Comparison of ENCODE assay signal across 24 cellular contexts in the genomic region with DNA sequence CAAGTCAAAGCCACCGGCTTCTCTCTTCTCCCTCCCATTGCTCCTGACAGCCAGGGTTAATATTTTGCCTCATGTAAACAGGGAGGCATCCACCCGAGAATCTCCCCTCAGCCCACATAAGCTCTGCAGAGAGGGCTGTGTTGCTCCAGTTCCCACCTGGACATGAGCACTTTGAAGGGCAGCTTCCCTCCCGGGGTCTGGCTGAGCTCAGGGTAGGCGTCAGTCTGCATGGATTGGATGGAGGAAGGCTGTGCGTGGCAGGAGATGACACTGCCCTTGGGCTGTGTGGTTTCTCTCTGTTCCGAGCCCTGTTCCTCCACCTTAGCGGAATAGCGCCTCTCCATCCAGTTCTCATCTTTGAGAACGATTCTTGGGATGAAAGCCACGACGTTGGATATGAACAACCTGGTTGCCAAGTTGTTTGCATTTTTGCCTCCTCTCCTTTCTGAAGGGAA. TPM values are rescaled to one million over a fixed set of nuclear protein-coding genes. Genes with fewer than 3 reads are reported as not detected.
DNase-seq lines count a peak whose midpoint lies in the region; ATAC-seq, FAIRE-seq and TF ChIP-seq lines count a peak whose summit lies in the region.
"Had no signal": no experiment of that assay in that cellular context is flagged by ENCODE, and none has a peak within 500 bp of the region (broad histone marks: within the 10 kb centered on the region; RNA-seq: fewer than 3 reads in every experiment).

No MANE protein-coding gene starts in this region.

- H4K20me1 ChIP-seq in HepG2 (ENCODE audit: insufficient read depth, low read length): no peaks in the 10 kb centered on the region

- peak overlapping the region; percentile 56 for H2AFZ ChIP-seq in HepG2 (ENCODE audit: low read length)
- H2AFZ ChIP-seq: PC-9 had no signal

- CTCF ChIA-PET in HepG2 (lab: Yijun Ruan, JAX; ENCODE audit: low intra/inter-chr PET ratio, low total read pairs): no interaction called here

- no peaks in the 10 kb centered on the region for H3K9me3 ChIP-seq in breast epithelium
- H3K9me3 ChIP-seq in HepG2 (ENCODE audit: low read length): peaks cover 2% of the 10 kb centered on the region; the same call in 1 of the 2 replicates
- no peaks in the 10 kb centered on the region for H3K9me3 ChIP-seq in testis

- intact Hi-C loops in breast epithelium (cut with DNase I; ENCODE audit: low total_unique reads) (no loop called here), HepG2 (cut with micrococcal nuclease; ENCODE audit: unreplicated experiment) (no loop called here), testis (cut with DNase I; ENCODE audit: low total_unique reads) (no loop called here)

- no peak for FAIRE-seq in HepG2 (lab: Jason Lieb, UNC)
- FAIRE-seq: GM12891, TTC549 had no signal

- no peak for DNase-seq in HL-60 (ENCODE audit: low read depth in 1 of 2, low spot score in 1 of 2)
- no peak for DNase-seq in breast epithelium (ENCODE audit: low spot score in 2 of 2)
- DNase-seq in HepG2 (ENCODE audit: low spot score): no peak
- DNase-seq in testis: no peak
- no peak for DNase-seq in erythroblast (lab: John Stamatoyannopoulos, UW)
- no peak for DNase-seq in stimulated activated CD8-positive, alpha-beta memory T cell treated with anti-CD3 and anti-CD28 coated beads, Interleukin-4, amount 100 ng/mL, for 48 hours
- no peak for DNase-seq in 8988T
- DNase-seq: activated CD4-positive, alpha-beta T cell treated with anti-CD3 and anti-CD28 coated beads, Interleukin-2, amount 50 U/mL, for 4 hours; activated CD8-positive, alpha-beta memory T cell treated with anti-CD3 and anti-CD28 coated beads, Interleukin-2, amount 10 ng/mL, durations not matched to agents 7 days and 5 days; activated T-cell treated with anti-CD3 and anti-CD28 coated beads, Interleukin-2, amount 50 U/mL, for 48 hours; COR-L47; dorsolateral prefrontal cortex; H9; natural killer cell; NCI-H1436; NCI-H2081 treated with DMSO at 0.1 percent for 48 hours; PC-9; SHP77; stimulated activated naive CD4-positive, alpha-beta T cell treated with Interleukin-2 at 50 U/mL for 16 hours; T-helper 17 cell had no signal

- peak overlapping the region; percentile 70 for H3K4me2 ChIP-seq in HepG2 (ENCODE audit: low read depth, low read length)
- H3K4me2 ChIP-seq: PC-9 had no signal

- no peaks in the 10 kb centered on the region for H3K36me3 ChIP-seq in breast epithelium
- no peaks in the 10 kb centered on the region for H3K36me3 ChIP-seq in HepG2 (replicated peaks in 1 of 2; ENCODE audit: control insufficient read depth in 1 of 2, insufficient read depth in 2 of 2, low read length in 2 of 2)
- no peaks in the 10 kb centered on the region for H3K36me3 ChIP-seq in testis (ENCODE audit: low read depth, missing control alignments)

- no peak for TF ChIP-seq POLR2A in breast epithelium (IDR thresholded peaks at IDR 0.05)
- TF ChIP-seq POLR2A in HepG2 (IDR thresholded peaks at IDR 0.05; ENCODE audit: insufficient read depth in 1 of 2, low read depth in 2 of 2, low read length in 2 of 2): no peak
- no peak for TF ChIP-seq POLR2A in testis (IDR thresholded peaks at IDR 0.05)
- TF ChIP-seq POLR2A in erythroblast (IDR thresholded peaks at IDR 0.05; ENCODE audit: low read length): no peak

- H3K4me1 ChIP-seq in breast epithelium (no peaks in the 10 kb centered on the region), HepG2 (ENCODE audit: insufficient read depth, low read length) (peaks cover 59% of the 10 kb centered on the region), testis (peaks cover 44% of the 10 kb centered on the region)

- no peak for TF ChIP-seq RAD21 in HepG2 (CRISPR knock-in tag; IDR thresholded peaks at IDR 0.05)

- peak overlapping the region; percentile 95 for H3K27ac ChIP-seq in HL-60 (replicated peaks)
- H3K27ac ChIP-seq in breast epithelium: peak overlapping the region; percentile 66 to 91
- H3K27ac ChIP-seq in HepG2 (ENCODE audit: extremely low read length, insufficient read depth, low read length): no peak overlapping the region
- peak overlapping the region; percentile 71 to 79 for H3K27ac ChIP-seq in testis
- H3K27ac ChIP-seq: PC-9 had no signal

- H3K27me3 ChIP-seq in HL-60 (ENCODE audit: insufficient read depth, poor library complexity, severe bottlenecking): no peaks in the 10 kb centered on the region
- no peaks in the 10 kb centered on the region for H3K27me3 ChIP-seq in breast epithelium
- no peaks in the 10 kb centered on the region; a peak in 2 of 5 replicates for H3K27me3 ChIP-seq in HepG2 (ENCODE audit: control insufficient read depth in 1 of 2, insufficient read depth in 2 of 2, low read length in 2 of 2)
- H3K27me3 ChIP-seq in testis: no peaks in the 10 kb centered on the region
- H3K27me3 ChIP-seq: dorsolateral prefrontal cortex had no signal

- TF ChIP-seq CTCF in HL-60 (IDR thresholded peaks at IDR 0.05; ENCODE audit: insufficient read depth, low read length): no peak
- TF ChIP-seq CTCF in breast epithelium (IDR thresholded peaks at IDR 0.05): no peak
- no peak for TF ChIP-seq CTCF in HepG2 (CRISPR knock-in tag; IDR thresholded peaks at IDR 0.05)
- no peak for TF ChIP-seq CTCF in testis (IDR thresholded peaks at IDR 0.05)

- POLR2A ChIA-PET in HepG2 (lab: Yijun Ruan, JAX): interaction anchor here (0.8 to 2.9 kb wide), 3 partner anchors 36 to 72 kb away, joined by 3 to 13 read pairs (median 4); partner anchors contain the start of gene ETS2

- H3K9ac ChIP-seq in HepG2 (ENCODE audit: insufficient read depth, low read depth, low read length): peak overlapping the region; percentile 26; the same call in 1 of the 2 replicates

- H3K4me3 ChIP-seq in HL-60 (replicated peaks; ENCODE audit: insufficient read depth, low read length): no peak overlapping the region
- H3K4me3 ChIP-seq in breast epithelium: no peak overlapping the region
- peak overlapping the region; percentile 7 to 55 (median 40); a peak in 4 of 6 replicates for H3K4me3 ChIP-seq in HepG2 (replicated peaks in 1 of 3; ENCODE audit: insufficient read depth in 1 of 3, low read depth in 2 of 3, low read length in 3 of 3)
- no peak overlapping the region for H3K4me3 ChIP-seq in testis
- H3K4me3 ChIP-seq: dorsolateral prefrontal cortex, PC-9, skin epidermis had no signal

- ATAC-seq in HepG2 (peak; percentile 83), GM18519 (IDR thresholded peaks at IDR 0.05; ENCODE audit: low FRiP score, unreplicated experiment) (no peak)
- ATAC-seq: activated CD8-positive, alpha-beta memory T cell treated with anti-CD3 and anti-CD28 coated beads, Interleukin-2, amount 10 ng/mL, durations not matched to agents 7 days and 5 days; T-helper 17 cell had no signal

- TF ChIP-seq EP300 in HepG2 (IDR thresholded peaks at IDR 0.05; ENCODE audit: low read depth in 2 of 2, low read length in 2 of 2) (no peak), HepG2 (CRISPR knock-in tag; IDR thresholded peaks at IDR 0.05; ENCODE audit: borderline replicate concordance) (no peak)

- in situ Hi-C loops in HepG2 (cut with HindIII; ENCODE audit: extremely low pct_ligation_motif_present, low pct_unique_long_range_greater_than_20kb): no loop called here

- no peaks in the 10 kb centered on the region for H3K79me2 ChIP-seq in HepG2 (ENCODE audit: insufficient read depth, low read length)

- 16% methylated on average over 8 of the region's 11 CpGs for WGBS in HepG2 (ENCODE audit: low lambda C conversion rate)
- WGBS in testis, 2 donors: 42 to 43% methylated on average over 10 to 11 of the region's 11 CpGs

- BruUV-seq in HepG2 (replicated peaks; lab: Mats Ljungman, UMichigan): no TSS peak

TF ChIP-seq in HepG2, 621 proteins besides CTCF, POLR2A, EP300 and RAD21 (continues in another document):
- no peak for TF ChIP-seq ISX (CRISPR knock-in tag; conservative IDR thresholded peaks at IDR 0.05)
- TF ChIP-seq ZBTB1 (CRISPR knock-in tag; IDR thresholded peaks at IDR 0.05; ENCODE audit: borderline replicate concordance): no peak
- no peak for TF ChIP-seq ZNF383 (CRISPR knock-in tag; IDR thresholded peaks at IDR 0.05; ENCODE audit: borderline replicate concordance)
- peak; percentile 10; the same call in 1 of the 2 replicates for TF ChIP-seq TBX2 (CRISPR knock-in tag; IDR thresholded peaks at IDR 0.05; ENCODE audit: borderline replicate concordance)

RNA-seq across cellular contexts. Expression of gene ETS2, which starts 53.7 kb away (rescaled TPM):
- 10 to 100 TPM; 48.0 to 60.0 (median 57.5) TPM for total RNA-seq in breast epithelium
- total RNA-seq in HepG2 (2016; rRNA removed; fragmentation: Illumina TruSeq; extraction: Trizol): 24.6 and 28.2 TPM in 2 replicates
- 3.8 and 4.0 TPM in 2 replicates for total RNA-seq in HepG2 (2016; cell fraction: cytosol; rRNA removed; fragmentation: Illumina TruSeq; extraction: Trizol; ENCODE audit: low read depth)
- total RNA-seq in HepG2 (2016; cell fraction: insoluble cytoplasmic fraction; rRNA removed; fragmentation: Illumina TruSeq; extraction: Trizol): 23.9 and 25.8 TPM in 2 replicates
- 12.7 and 13.7 TPM in 2 replicates for total RNA-seq in HepG2 (2016; cell fraction: membrane; rRNA removed; fragmentation: Illumina TruSeq; extraction: Trizol)
- 18.7 and 22.0 TPM in 2 replicates for total RNA-seq in HepG2 (2016; cell fraction: nucleus; rRNA removed; fragmentation: Illumina TruSeq; extraction: Trizol)
- 64.4 and 71.4 TPM in 2 replicates for polyA plus RNA-seq in HepG2 (2011; rRNA removed)
- 35.2 and 41.5 TPM in 2 replicates for polyA plus RNA-seq in HepG2 (2011; cell fraction: cytosol; rRNA removed)
- 84.4 and 87.5 TPM in 2 replicates for polyA plus RNA-seq in HepG2 (2011; cell fraction: nucleus; rRNA removed)
- polyA plus RNA-seq in HepG2 (2012): 88.7 and 93.9 TPM in 2 replicates
- polyA plus RNA-seq in HepG2 (2016; cell fraction: cytosol; fragmentation: Illumina TruSeq; extraction: Trizol; ENCODE audit: low read depth): 4.9 and 5.3 TPM in 2 replicates
- 32.4 and 34.7 TPM in 2 replicates for polyA plus RNA-seq in HepG2 (2016; cell fraction: insoluble cytoplasmic fraction; fragmentation: Illumina TruSeq; extraction: Trizol; ENCODE audit: low read depth)
- polyA plus RNA-seq in HepG2 (2016; cell fraction: membrane; fragmentation: Illumina TruSeq; extraction: Trizol; ENCODE audit: low read depth): 11.1 and 13.2 TPM in 2 replicates
- polyA plus RNA-seq in HepG2 (2016; cell fraction: nucleus; fragmentation: Illumina TruSeq; extraction: Trizol; ENCODE audit: insufficient read depth, low read depth): 37.6 and 39.9 TPM in 2 replicates
- polyA minus RNA-seq in HepG2 (2011; rRNA and poly(A)+ RNA removed; ENCODE audit: low replicate concordance): 29.2 and 54.2 TPM in 2 replicates
- 54.7 and 59.7 TPM in 2 replicates for polyA minus RNA-seq in HepG2 (2011; cell fraction: cytosol; rRNA and poly(A)+ RNA removed)
- 39.1 and 52.8 TPM in 2 replicates for polyA minus RNA-seq in HepG2 (2011; cell fraction: nucleus; rRNA and poly(A)+ RNA removed)
- total RNA-seq in testis: 10 to 100 TPM; 13.3 to 19.8 TPM
- 16.2 TPM for polyA plus RNA-seq in testis (ENCODE audit: insufficient read depth, low read depth, low replicate concordance)

Comparison
In these comparisons a context has a peak if more than half of its experiments do, and no peak if none do; other contexts are left out.
1. H3K4me3 ChIP-seq: peak in HepG2 (3 of 3); none in HL-60 (single experiment), breast epithelium (0 of 3) and testis (0 of 2).